ENCODE assay signal across 8 cellular contexts in genomic region chr7:37234928-37235327, GRCh38.
A peak's percentile ranks its signal among the peaks of the same experiment; 100 is the strongest.
DNase-seq lines count a peak whose midpoint lies in the region; ATAC-seq and TF ChIP-seq lines count a peak whose summit lies in the region.

No MANE protein-coding gene starts in this region.

- no peaks in the 10 kb centered on the region for H3K79me1 ChIP-seq in IMR-90 (ENCODE audit: low read depth in 1 of 2, low read length in 2 of 2)

- no peak overlapping the region for H4K91ac ChIP-seq in IMR-90 (ENCODE audit: insufficient read depth, low read depth, low read length)

- H3K36me3 Mint-ChIP-seq in Caco-2 (ENCODE audit: insufficient read depth, unreplicated experiment): no peaks in the 10 kb centered on the region

- DNase-seq in Caco-2 (peak in 1 of 2 experiments; percentile 22), IMR-90 (no peak), left lobe of liver (ENCODE audit: low spot score) (no peak), cerebellar nuclear complex (lab: John Stamatoyannopoulos, UW) (no peak), AG20443 (ENCODE audit: low spot score) (no peak)

- peaks cover 18% of the 10 kb centered on the region for H3K27me3 Mint-ChIP-seq in Caco-2 (ENCODE audit: insufficient read depth, unreplicated experiment)

- no peak overlapping the region for H2BK5ac ChIP-seq in IMR-90 (ENCODE audit: low read depth, low read length, poor library complexity, severe bottlenecking)

- no CpG with 5 or more reads among the region's 1 CpG for WGBS in IMR-90 (ENCODE audit: extremely low coverage in 2 of 2, insufficient read length in 1 of 2), 2 experiments

- no peak overlapping the region for H3K27ac Mint-ChIP-seq in Caco-2 (ENCODE audit: unreplicated experiment)

- CTCF ChIA-PET in Caco-2 (lab: Charles Lee) (interaction anchor here (1.2 kb wide), 1 partner anchor 500 kb away, joined by 3 read pairs; no protein-coding TSS in a partner anchor), IMR-90 (lab: Yijun Ruan, JAX) (no interaction called here)

- no peak overlapping the region for H3K4ac ChIP-seq in IMR-90 (ENCODE audit: low read depth, low read length)

- POLR2A ChIA-PET in Caco-2 (lab: Charles Lee) (no interaction called here), IMR-90 (lab: Charles Lee; ENCODE audit: unreplicated experiment) (no interaction called here)

- H3K4me1 ChIP-seq in Caco-2 (no peaks in the 10 kb centered on the region), IMR-90 (ENCODE audit: control insufficient read depth, insufficient read depth, low read length) (no peaks in the 10 kb centered on the region)

- no peaks in the 10 kb centered on the region for H3K4me1 Mint-ChIP-seq in Caco-2 (ENCODE audit: low read depth, unreplicated experiment)

- H2AK9ac ChIP-seq in IMR-90 (replicated peaks; ENCODE audit: low read depth, low read length, poor library complexity): no peak overlapping the region

- TF ChIP-seq CTCF in Caco-2 (IDR thresholded peaks at IDR 0.05; ENCODE audit: insufficient read depth in 1 of 2, low read depth in 1 of 2, low read length in 1 of 2, severe bottlenecking in 1 of 2, unreplicated experiment in 1 of 2): peak; percentile 30 to 58
- TF ChIP-seq CTCF in IMR-90 (conservative IDR thresholded peaks at IDR 0.05; ENCODE audit: low read depth, low read length): peak; percentile 28; the same call in 1 of the 2 replicates

- peak; percentile 29 for TF ChIP-seq RAD21 in IMR-90 (IDR thresholded peaks at IDR 0.05; ENCODE audit: low read length)

- BruUV-seq in Caco-2 (replicated peaks; lab: Mats Ljungman, UMichigan) (no TSS peak), IMR-90 (replicated peaks; lab: Mats Ljungman, UMichigan) (no TSS peak)

- TF ChIP-seq POLR2A in IMR-90 (IDR thresholded peaks at IDR 0.05; ENCODE audit: low read depth, low read length): no peak
- TF ChIP-seq POLR2A in GM18505 (IDR thresholded peaks at IDR 0.05; ENCODE audit: borderline replicate concordance, extremely low read depth, insufficient read depth, insufficient read length): no peak

- H3K9me1 ChIP-seq in IMR-90 (ENCODE audit: insufficient read depth, low read length): no peaks in the 10 kb centered on the region

- no peak overlapping the region for H4K8ac ChIP-seq in IMR-90 (ENCODE audit: low read depth in 2 of 2, low read length in 2 of 2)

- dilution Hi-C loops in IMR-90 (cut with HindIII; ENCODE audit: low sequenced_read_pairs, unreplicated experiment): no loop called here

- H2AK5ac ChIP-seq in IMR-90 (ENCODE audit: low read depth, low read length): no peak overlapping the region

- no peak overlapping the region for H3K14ac ChIP-seq in IMR-90 (replicated peaks; ENCODE audit: low read depth, low read length)

- H3K4me2 ChIP-seq in IMR-90 (ENCODE audit: low read depth, low read length): no peak overlapping the region

- H4K20me1 ChIP-seq in IMR-90 (ENCODE audit: insufficient read depth, low read length): no peaks in the 10 kb centered on the region

- H2BK120ac ChIP-seq in IMR-90 (ENCODE audit: low read depth, low read length): no peak overlapping the region

- intact Hi-C loops in Caco-2 (cut with micrococcal nuclease; ENCODE audit: unreplicated experiment): loop anchor here (1.0 to 5.0 kb wide), 5 partner anchors 117 to 618 kb away; no protein-coding TSS in a partner anchor
- intact Hi-C loops in IMR-90 (cut with micrococcal nuclease): no loop called here

- H3K27me3 ChIP-seq in Caco-2 (replicated peaks; ENCODE audit: control insufficient read depth, insufficient read depth, low read length) (no peaks in the 10 kb centered on the region), IMR-90 (ENCODE audit: control insufficient read depth, insufficient read depth, low read length) (no peaks in the 10 kb centered on the region)

- H2AFZ ChIP-seq in IMR-90 (replicated peaks; ENCODE audit: low read length, poor library complexity): no peak overlapping the region

- H3K18ac ChIP-seq in IMR-90 (ENCODE audit: low read depth, low read length): no peak overlapping the region

- no peak for ATAC-seq in IMR-90 (ENCODE audit: low read depth)
- ATAC-seq in left lobe of liver: peak; percentile 62
- no peak for ATAC-seq in GM18505 (IDR thresholded peaks at IDR 0.05; ENCODE audit: unreplicated experiment)
- ATAC-seq in HG03432 (IDR thresholded peaks at IDR 0.05; ENCODE audit: unreplicated experiment): no peak

- no peak overlapping the region for H4K5ac ChIP-seq in IMR-90 (ENCODE audit: low read depth, low read length)

- no peak overlapping the region for H3K4me3 Mint-ChIP-seq in Caco-2 (ENCODE audit: unreplicated experiment)

- H3K23ac ChIP-seq in IMR-90 (ENCODE audit: low read depth, low read length): no peak overlapping the region

- H3K56ac ChIP-seq in IMR-90 (ENCODE audit: extremely low read depth, insufficient read depth, low read length): no peak overlapping the region

- no peak overlapping the region for H3K9ac ChIP-seq in IMR-90 (ENCODE audit: low read depth, low read length)

- H3K9me3 Mint-ChIP-seq in Caco-2 (ENCODE audit: unreplicated experiment): no peaks in the 10 kb centered on the region

- H2BK15ac ChIP-seq in IMR-90 (ENCODE audit: low read depth, low read length): no peak overlapping the region

- H3K9me3 ChIP-seq in Caco-2 (no peaks in the 10 kb centered on the region), IMR-90 (ENCODE audit: control insufficient read depth, insufficient read depth, low read length) (no peaks in the 10 kb centered on the region)

- no peak overlapping the region for H2BK20ac ChIP-seq in IMR-90 (ENCODE audit: low read depth, low read length)

- no peak overlapping the region for H3K4me3 ChIP-seq in Caco-2 (ENCODE audit: low read depth, low read length)
- no peak overlapping the region for H3K4me3 ChIP-seq in IMR-90 (ENCODE audit: insufficient read depth, low read depth, low read length)

- in situ Hi-C loops in IMR-90 (cut with MboI; ENCODE audit: low sequenced_read_pairs): no loop called here

- H3K36me3 ChIP-seq in Caco-2 (ENCODE audit: control insufficient read depth, insufficient read depth, low read length) (no peaks in the 10 kb centered on the region), IMR-90 (ENCODE audit: control insufficient read depth, insufficient read depth, low read length) (no peaks in the 10 kb centered on the region)

- H3K27ac ChIP-seq in IMR-90 (ENCODE audit: insufficient read depth, low read length): no peak overlapping the region
- peak overlapping the region; percentile 51 for H3K27ac ChIP-seq in angular gyrus (ENCODE audit: low read depth, low read length)

TF ChIP-seq in IMR-90, 13 proteins besides CTCF, POLR2A, EP300 and RAD21:
- no peak for TF ChIP-seq RCOR1 (IDR thresholded peaks at IDR 0.05; ENCODE audit: insufficient replicate concordance, low read length)
- no peak for TF ChIP-seq FOS (IDR thresholded peaks at IDR 0.05; ENCODE audit: low read depth, low read length)
- no peak for TF ChIP-seq NFE2L2 (IDR thresholded peaks at IDR 0.05; ENCODE audit: low read depth, low read length)
- TF ChIP-seq CEBPB (IDR thresholded peaks at IDR 0.05; ENCODE audit: low read depth, low read length): no peak
- TF ChIP-seq MXI1 (IDR thresholded peaks at IDR 0.05; ENCODE audit: borderline replicate concordance, low read depth, low read length): no peak
- no peak for TF ChIP-seq RFX5 (IDR thresholded peaks at IDR 0.05; ENCODE audit: low read depth, low read length)
- no peak for TF ChIP-seq SMC3 (IDR thresholded peaks at IDR 0.05; ENCODE audit: low read depth, low read length)
- TF ChIP-seq BHLHE40 (IDR thresholded peaks at IDR 0.05; ENCODE audit: low read depth, low read length): no peak
- no peak for TF ChIP-seq MAZ (IDR thresholded peaks at IDR 0.05; ENCODE audit: borderline replicate concordance, low read depth, low read length)
- no peak for TF ChIP-seq MAFK (IDR thresholded peaks at IDR 0.05; ENCODE audit: low read depth, low read length)
- no peak for TF ChIP-seq USF2 (IDR thresholded peaks at IDR 0.05; ENCODE audit: low read depth, low read length)
- TF ChIP-seq CHD1 (IDR thresholded peaks at IDR 0.05; ENCODE audit: low read depth, low read length): no peak
- no peak for TF ChIP-seq ELK1 (IDR thresholded peaks at IDR 0.05; ENCODE audit: borderline replicate concordance, low read depth, low read length)
